27 cellular contexts compared by ENCODE assay signal in genomic region chr18:69987870-69988269, GRCh38.
"Had no signal": no experiment of that assay in that cellular context is flagged by ENCODE, and none has a peak within 500 bp of the region (broad histone marks: within the 10 kb centered on the region; RNA-seq: fewer than 3 reads in every experiment).

No MANE protein-coding gene starts in this region.

- H3K36me3 ChIP-seq: thoracic aorta, thyroid gland, upper lobe of left lung, upper lobe of right lung, uterus had no signal

- FAIRE-seq: urothelium cell line had no signal

- DNase-seq: stimulated activated CD4-positive, alpha-beta T cell treated with anti-CD3 and anti-CD28 coated beads, Interleukin-2, amount 100 ng/mL, for 48 hours; stimulated activated CD4-positive, alpha-beta T cell treated with anti-CD3 and anti-CD28 coated beads, Interleukin-4, amount 100 ng/mL, for 1 hour; stimulated activated CD4-positive, alpha-beta T cell treated with anti-CD3 and anti-CD28 coated beads, Interleukin-4, amount 100 ng/mL, for 24 hours; stimulated activated CD4-positive, alpha-beta T cell treated with anti-CD3 and anti-CD28 coated beads, Interleukin-4, amount 100 ng/mL, for 4 hours; stimulated activated CD8-positive, alpha-beta memory T cell treated with anti-CD3 and anti-CD28 coated beads, Interleukin-4, amount 100 ng/mL, for 48 hours; stimulated activated naive B cell treated with anti-CD40 and anti-IgM and Interleukin-4, amounts not matched to agents 10 μg/mL and 1 μg/mL and 100 μg/mL, for 72 hours; stimulated activated naive CD4-positive, alpha-beta T cell; stimulated activated naive CD4-positive, alpha-beta T cell treated with Interleukin-2 at 50 U/mL for 16 hours; stimulated activated naive CD8-positive, alpha-beta T cell treated with anti-CD3 and anti-CD28 coated beads, Interleukin-15, amount 100 ng/mL, for 72 hours; stimulated activated naive CD8-positive, alpha-beta T cell treated with anti-CD3 and anti-CD28 coated beads, Interleukin-15, Interleukin-2, amounts not matched to agents 100 U/mL and 50 U/mL, for 24 hours; stomach; substantia nigra; testis; thyroid gland; tibial artery; transverse colon; trophoblast cell; upper lobe of left lung; upper lobe of right lung; uterus had no signal

- H3K4me1 ChIP-seq: stomach, suprapubic skin, testis, thyroid gland, tibial artery, tibial nerve, transverse colon, upper lobe of left lung, upper lobe of right lung, uterus, vagina had no signal

- H3K27me3 ChIP-seq: stomach, suprapubic skin, testis, thyroid gland, tibial artery, tibial nerve, transverse colon, upper lobe of left lung, upper lobe of right lung, uterus, vagina had no signal

- H3K4me3 ChIP-seq: stomach, suprapubic skin, testis, thoracic aorta, thyroid gland, tibial artery, tibial nerve, transverse colon, upper lobe of left lung, upper lobe of right lung, uterus, vagina had no signal

- H3K27ac ChIP-seq: stomach, suprapubic skin, testis, thoracic aorta, thyroid gland, tibial artery, tibial nerve, transverse colon, upper lobe of left lung, upper lobe of right lung, uterus, vagina had no signal

- H3K9me3 ChIP-seq: testis, thyroid gland, uterus had no signal

- ATAC-seq: stimulated activated effector memory CD8-positive, alpha-beta T cell treated with anti-CD3 and anti-CD28 coated beads, Interleukin-12 subunit alpha, Interleukin-12 subunit beta, amount 100 ng/mL, for 72 hours; stimulated activated memory B cell treated with anti-CD40 and anti-IgM and Interleukin-4, amounts not matched to agents 10 μg/mL and 1 μg/mL and 100 μg/mL, for 72 hours; stimulated activated naive B cell treated with anti-CD40 and anti-IgM and Interleukin-4, amounts not matched to agents 10 μg/mL and 1 μg/mL and 100 μg/mL, for 72 hours; stimulated activated naive CD8-positive, alpha-beta T cell treated with anti-CD3 and anti-CD28 coated beads, Interleukin-15, amount 100 ng/mL, for 72 hours; stimulated activated naive CD8-positive, alpha-beta T cell treated with anti-CD3 and anti-CD28 coated beads, Interleukin-15, Interleukin-2, amounts not matched to agents 100 U/mL and 50 U/mL, for 24 hours; upper lobe of right lung had no signal
